In the genomic region with DNA sequence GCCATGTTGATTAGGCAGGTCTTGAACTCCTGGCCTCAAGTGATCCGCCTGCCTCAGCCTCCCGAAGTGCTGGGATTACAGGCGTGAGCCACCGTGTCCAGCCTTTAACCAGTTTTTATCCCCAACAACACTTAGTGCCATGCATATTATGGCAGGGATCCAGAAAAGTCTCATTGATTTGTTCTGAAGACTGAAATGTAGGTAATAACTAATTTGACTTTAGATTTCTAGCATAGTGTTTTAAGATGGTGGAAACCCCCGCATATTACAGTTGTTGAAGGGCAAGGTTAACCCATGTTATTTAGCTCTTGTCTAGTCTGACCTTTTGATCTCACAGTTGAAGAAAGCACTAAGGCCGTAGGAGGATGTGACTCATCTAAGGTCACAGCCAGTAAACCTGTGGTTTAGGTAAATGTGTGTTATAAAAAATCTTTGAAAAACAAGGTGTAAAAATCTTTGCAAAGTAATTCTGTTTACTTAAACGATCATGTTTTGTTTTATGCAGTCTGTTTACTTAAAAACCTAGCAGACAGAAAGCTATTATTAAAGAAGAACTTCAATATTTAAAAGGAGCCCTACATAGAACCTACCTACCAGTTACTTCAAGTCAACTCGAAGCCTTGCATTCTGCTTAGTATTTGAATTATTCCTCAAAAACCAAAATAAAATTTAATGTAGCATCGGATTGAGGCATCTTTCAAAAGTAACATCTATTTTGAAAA, we compare ENCODE assay signal across 1 cellular context.
TF ChIP-seq lines count a peak whose summit lies in the region.

No MANE protein-coding gene starts in this region.

TF ChIP-seq in K562, 482 proteins besides CTCF, POLR2A, EP300 and RAD21 (continued from another document):
- TF ChIP-seq ZNF764 (CRISPR knock-in tag; IDR thresholded peaks at IDR 0.05; ENCODE audit: low read depth) (no peak), HSF4 (CRISPR knock-in tag; IDR thresholded peaks at IDR 0.05; ENCODE audit: borderline replicate concordance) (no peak), SUPT5H (IDR thresholded peaks at IDR 0.05) (no peak), ESRRA (IDR thresholded peaks at IDR 0.05; ENCODE audit: borderline replicate concordance, low read depth) (peak; percentile 67; the same call in 1 of the 2 replicates), SMARCE1 (IDR thresholded peaks at IDR 0.05) (peak; percentile 17; the same call in 1 of the 2 replicates), EGR1 (conservative IDR thresholded peaks at IDR 0.05) (peak; percentile 24; the same call in 1 of the 2 replicates), ARID1B (IDR thresholded peaks at IDR 0.05) (peak; percentile 35)
- TF ChIP-seq, protein P1, sequence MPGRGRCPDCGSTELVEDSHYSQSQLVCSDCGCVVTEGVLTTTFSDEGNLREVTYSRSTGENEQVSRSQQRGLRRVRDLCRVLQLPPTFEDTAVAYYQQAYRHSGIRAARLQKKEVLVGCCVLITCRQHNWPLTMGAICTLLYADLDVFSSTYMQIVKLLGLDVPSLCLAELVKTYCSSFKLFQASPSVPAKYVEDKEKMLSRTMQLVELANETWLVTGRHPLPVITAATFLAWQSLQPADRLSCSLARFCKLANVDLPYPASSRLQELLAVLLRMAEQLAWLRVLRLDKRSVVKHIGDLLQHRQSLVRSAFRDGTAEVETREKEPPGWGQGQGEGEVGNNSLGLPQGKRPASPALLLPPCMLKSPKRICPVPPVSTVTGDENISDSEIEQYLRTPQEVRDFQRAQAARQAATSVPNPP (IDR thresholded peaks at IDR 0.05; ENCODE audit: borderline replicate concordance, insufficient read depth, insufficient read length): no peak
